ENCODE assay signal across 14 cellular contexts in the genomic region with DNA sequence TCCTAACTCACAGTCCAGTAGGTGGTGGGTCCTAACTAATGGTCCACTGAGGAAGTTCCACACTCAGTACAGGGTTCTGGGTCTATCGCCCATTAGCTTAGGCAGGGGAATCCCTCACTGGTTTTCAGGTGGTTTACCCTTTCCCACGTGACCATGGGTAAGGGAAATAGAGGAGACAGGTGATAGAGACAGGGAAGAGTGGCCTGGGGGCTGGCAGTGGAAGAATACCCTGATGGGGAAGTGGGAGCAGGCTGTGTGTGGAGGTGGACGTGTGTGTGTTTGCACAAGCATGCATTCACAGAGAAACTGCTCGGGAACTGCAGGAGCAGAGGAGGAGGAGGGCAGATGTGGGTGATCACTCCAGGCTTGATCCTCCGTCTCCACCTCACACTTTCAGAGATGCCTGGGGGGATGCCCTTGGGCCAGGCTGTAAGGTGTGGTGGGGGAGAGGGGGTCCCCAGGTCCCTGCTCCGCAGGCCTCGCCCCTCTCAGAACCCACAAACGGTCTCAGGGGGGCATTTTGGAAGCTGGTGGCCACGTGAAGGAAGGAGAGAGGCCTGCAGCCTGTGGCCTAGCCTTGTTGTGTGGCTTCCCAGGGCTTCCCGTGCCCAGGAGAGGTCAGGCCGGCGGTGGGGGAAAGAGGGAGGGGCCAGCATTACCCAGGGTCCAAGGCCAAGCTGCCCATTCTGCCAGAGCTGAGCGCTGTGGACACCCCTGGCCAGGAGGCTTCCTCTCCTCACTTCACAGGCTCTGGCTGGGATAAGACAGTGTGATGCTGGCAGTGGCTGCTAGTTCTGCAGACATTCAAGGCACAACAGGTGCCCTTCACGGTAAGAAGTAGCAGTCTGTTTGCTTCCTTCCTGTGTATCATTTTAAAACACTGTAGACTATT.
DNase-seq lines count a peak whose midpoint lies in the region; ATAC-seq, FAIRE-seq and TF ChIP-seq lines count a peak whose summit lies in the region.
"Had no signal": no experiment of that assay in that cellular context is flagged by ENCODE, and none has a peak within 500 bp of the region (broad histone marks: within the 10 kb centered on the region; RNA-seq: fewer than 3 reads in every experiment).

No MANE protein-coding gene starts in this region.

- H3K4me3 Mint-ChIP-seq in CD8-positive, alpha-beta memory T cell: no peak overlapping the region
- H3K4me3 Mint-ChIP-seq in activated CD8-positive, alpha-beta T cell treated with anti-CD3 and anti-CD28 coated beads, Interleukin-2, amount 10 ng/mL, durations not matched to agents 7 days and 5 days: no peak overlapping the region

- FAIRE-seq in D721Med (lab: Jason Lieb, UNC): no peak

- H3K36me3 Mint-ChIP-seq in CD8-positive, alpha-beta memory T cell: peaks cover 3 to 87% (median 19%) of the 10 kb centered on the region in 3 donors
- H3K36me3 Mint-ChIP-seq in activated CD8-positive, alpha-beta T cell treated with anti-CD3 and anti-CD28 coated beads, Interleukin-2, amount 10 ng/mL, durations not matched to agents 7 days and 5 days (ENCODE audit: low read depth): no peaks in the 10 kb centered on the region

- H3K36me3 ChIP-seq in CD8-positive, alpha-beta memory T cell (ENCODE audit: insufficient read depth, low read length): peaks cover 24% of the 10 kb centered on the region

- no peak for TF ChIP-seq CTCF in D721Med (IDR thresholded peaks at IDR 0.05; ENCODE audit: insufficient read depth, missing control alignments)

- DNase-seq in CD8-positive, alpha-beta memory T cell: no peak
- DNase-seq in activated CD8-positive, alpha-beta T cell treated with anti-CD3 and anti-CD28 coated beads, Interleukin-2, amount 10 ng/mL, durations not matched to agents 7 days and 5 days: no peak
- peak; percentile 62 for DNase-seq in myocyte (ENCODE audit: low read depth)
- DNase-seq in NCI-H524 (lab: John Stamatoyannopoulos, UW): no peak
- DNase-seq in GM19240 (ENCODE audit: insufficient read length, low spot score): no peak
- no peak for DNase-seq in SW480 (ENCODE audit: low spot score)
- no peak for DNase-seq in D721Med (ENCODE audit: insufficient read length, low spot score)
- DNase-seq: adrenal gland, AML-193, lower lobe of right lung, NCI-H1092 treated with DMSO at 0.1 percent for 48 hours, NCI-H82 had no signal

- no peaks in the 10 kb centered on the region for H3K27me3 ChIP-seq in CD8-positive, alpha-beta memory T cell (ENCODE audit: insufficient read depth, low read length, poor library complexity, severe bottlenecking)
- H3K27me3 ChIP-seq: adrenal gland, upper lobe of left lung had no signal

- H3K4me1 Mint-ChIP-seq in CD8-positive, alpha-beta memory T cell: peaks cover 8 to 27% (median 12%) of the 10 kb centered on the region in 3 donors
- peaks cover 46% of the 10 kb centered on the region for H3K4me1 Mint-ChIP-seq in activated CD8-positive, alpha-beta T cell treated with anti-CD3 and anti-CD28 coated beads, Interleukin-2, amount 10 ng/mL, durations not matched to agents 7 days and 5 days (ENCODE audit: low read depth)

- peak overlapping the region in 7 of 8 donors; percentile 61 to 93 (median 83) for H3K27ac Mint-ChIP-seq in CD8-positive, alpha-beta memory T cell
- H3K27ac Mint-ChIP-seq in activated CD8-positive, alpha-beta T cell treated with anti-CD3 and anti-CD28 coated beads, Interleukin-2, amount 10 ng/mL, durations not matched to agents 7 days and 5 days: peak overlapping the region; percentile 20

- peaks cover 6% of the 10 kb centered on the region for H3K4me1 ChIP-seq in CD8-positive, alpha-beta memory T cell (ENCODE audit: insufficient read depth, low read length)
- H3K4me1 ChIP-seq: lower lobe of right lung, upper lobe of left lung had no signal

- peak; percentile 58 for ATAC-seq in GM21737 (IDR thresholded peaks at IDR 0.05; ENCODE audit: unreplicated experiment)
- no peak for ATAC-seq in activated CD8-positive, alpha-beta T cell treated with anti-CD3 and anti-CD28 coated beads, Interleukin-2, amount 10 ng/mL, durations not matched to agents 7 days and 5 days

- H3K9me3 Mint-ChIP-seq in CD8-positive, alpha-beta memory T cell: no peaks in the 10 kb centered on the region
- H3K9me3 Mint-ChIP-seq in activated CD8-positive, alpha-beta T cell treated with anti-CD3 and anti-CD28 coated beads, Interleukin-2, amount 10 ng/mL, durations not matched to agents 7 days and 5 days (ENCODE audit: insufficient read depth): no peaks in the 10 kb centered on the region

- POLR2A ChIA-PET in CD8-positive, alpha-beta memory T cell (lab: Charles Lee): no interaction called here
- POLR2A ChIA-PET in activated CD8-positive, alpha-beta T cell treated with anti-CD3 and anti-CD28 coated beads, Interleukin-2, amount 10 ng/mL, durations not matched to agents 7 days and 5 days (lab: Charles Lee): no interaction called here

- no peak overlapping the region for H3K27ac ChIP-seq in CD8-positive, alpha-beta memory T cell (ENCODE audit: low read depth, low read length)
- H3K27ac ChIP-seq: adrenal gland, lower lobe of right lung, upper lobe of left lung had no signal

- CTCF ChIA-PET in CD8-positive, alpha-beta memory T cell (lab: Charles Lee): interaction anchor here (1.4 kb wide), 1 partner anchor 17 kb away, joined by 8 read pairs; no protein-coding TSS in a partner anchor
- CTCF ChIA-PET in activated CD8-positive, alpha-beta T cell treated with anti-CD3 and anti-CD28 coated beads, Interleukin-2, amount 10 ng/mL, durations not matched to agents 7 days and 5 days (lab: Charles Lee): interaction anchor here (1.1 to 2.5 kb wide), 4 partner anchors 12 to 125 kb away, joined by 3 to 9 read pairs (median 6); no protein-coding TSS in a partner anchor

- no peak overlapping the region for H3K4me3 ChIP-seq in CD8-positive, alpha-beta memory T cell (ENCODE audit: low read length)
- H3K4me3 ChIP-seq: adrenal gland, lower lobe of right lung, upper lobe of left lung had no signal

- no peaks in the 10 kb centered on the region for H3K27me3 Mint-ChIP-seq in CD8-positive, alpha-beta memory T cell
- no peaks in the 10 kb centered on the region for H3K27me3 Mint-ChIP-seq in activated CD8-positive, alpha-beta T cell treated with anti-CD3 and anti-CD28 coated beads, Interleukin-2, amount 10 ng/mL, durations not matched to agents 7 days and 5 days (ENCODE audit: low read depth)

- no peaks in the 10 kb centered on the region for H3K9me3 ChIP-seq in CD8-positive, alpha-beta memory T cell (ENCODE audit: low read length)
- H3K9me3 ChIP-seq: adrenal gland, lower lobe of right lung, upper lobe of left lung had no signal
